In genomic region chr15:79366691-79367090, GRCh38 we compare ENCODE assay signal across 24 cellular contexts. TPM values are rescaled to one million over a fixed set of nuclear protein-coding genes. Genes with fewer than 3 reads are reported as not detected.
DNase-seq lines count a peak whose midpoint lies in the region; ATAC-seq, FAIRE-seq and TF ChIP-seq lines count a peak whose summit lies in the region.
"Had no signal": no experiment of that assay in that cellular context is flagged by ENCODE, and none has a peak within 500 bp of the region (broad histone marks: within the 10 kb centered on the region; RNA-seq: fewer than 3 reads in every experiment).

No MANE protein-coding gene starts in this region.

- no peak for FAIRE-seq in astrocyte (lab: Jason Lieb, UNC)
- FAIRE-seq: A204.1, GM12891, GM18507 had no signal

- H2BK12ac ChIP-seq in trophoblast cell (ENCODE audit: low read length), result peak overlapping the region; percentile 59

- H3K9me1 ChIP-seq in IMR-90 (ENCODE audit: insufficient read depth, low read length), result peaks cover 6% of the 10 kb centered on the region; the same call in 1 of the 2 replicates

- H3K27me3 Mint-ChIP-seq in astrocyte (ENCODE audit: low read depth, unreplicated experiment), result no peaks in the 10 kb centered on the region
- H3K27me3 Mint-ChIP-seq: CD4-positive, CD25-positive, alpha-beta regulatory T cell; CD8-positive, alpha-beta memory T cell had no signal

- H3K4me1 ChIP-seq in IMR-90 (ENCODE audit: control insufficient read depth, insufficient read depth, low read length), result peaks cover 2% of the 10 kb centered on the region; the same call in 1 of the 2 replicates
- H3K4me1 ChIP-seq in astrocyte (ENCODE audit: insufficient read depth, low read length), result peaks cover 14% of the 10 kb centered on the region
- H3K4me1 ChIP-seq in trophoblast cell (ENCODE audit: control insufficient read depth in 1 of 2, insufficient read depth in 2 of 2, low read length in 2 of 2), result peaks cover 16 to 37% of the 10 kb centered on the region in 2 experiments
- H3K4me1 ChIP-seq in suprapubic skin, result no peaks in the 10 kb centered on the region
- no peaks in the 10 kb centered on the region for H3K4me1 ChIP-seq in tibial nerve

- H2BK120ac ChIP-seq in IMR-90 (ENCODE audit: low read depth, low read length), result no peak overlapping the region
- peak overlapping the region; percentile 62 for H2BK120ac ChIP-seq in trophoblast cell (ENCODE audit: insufficient read depth, low read length, poor library complexity)

- H3K36me3 Mint-ChIP-seq in astrocyte (ENCODE audit: low read depth, unreplicated experiment), result no peaks in the 10 kb centered on the region
- H3K36me3 Mint-ChIP-seq: CD8-positive, alpha-beta memory T cell had no signal

- H3K4me3 ChIP-seq in IMR-90 (ENCODE audit: insufficient read depth, low read depth, low read length), result no peak overlapping the region
- H3K4me3 ChIP-seq in astrocyte (ENCODE audit: insufficient read depth, low read depth, low read length), result no peak overlapping the region
- H3K4me3 ChIP-seq in trophoblast cell (ENCODE audit: low read depth, low read length), result no peak overlapping the region
- H3K4me3 ChIP-seq in suprapubic skin, result no peak overlapping the region
- no peak overlapping the region for H3K4me3 ChIP-seq in tibial nerve
- H3K4me3 ChIP-seq: K562 had no signal

- TF ChIP-seq EP300 in suprapubic skin (IDR thresholded peaks at IDR 0.05) (no peak), tibial nerve (IDR thresholded peaks at IDR 0.05) (no peak)

- POLR2A ChIA-PET in IMR-90 (lab: Charles Lee; ENCODE audit: unreplicated experiment), result no interaction called here

- H3K4me3 Mint-ChIP-seq in astrocyte (ENCODE audit: unreplicated experiment), result no peak overlapping the region
- H3K4me3 Mint-ChIP-seq: CD4-positive, CD25-positive, alpha-beta regulatory T cell; CD8-positive, alpha-beta memory T cell had no signal

- H3K9ac ChIP-seq in IMR-90 (ENCODE audit: low read depth, low read length) (no peak overlapping the region), astrocyte (ENCODE audit: low read length) (no peak overlapping the region), trophoblast cell (ENCODE audit: low read length) (no peak overlapping the region)

- H3K4me2 ChIP-seq in IMR-90 (ENCODE audit: low read depth, low read length) (no peak overlapping the region), astrocyte (ENCODE audit: low read length) (peak overlapping the region; percentile 25), trophoblast cell (ENCODE audit: low read length) (no peak overlapping the region)

- H3K27ac Mint-ChIP-seq in astrocyte (ENCODE audit: unreplicated experiment), result no peak overlapping the region
- H3K27ac Mint-ChIP-seq: CD4-positive, CD25-positive, alpha-beta regulatory T cell; CD8-positive, alpha-beta memory T cell had no signal

- TF ChIP-seq CTCF in IMR-90 (conservative IDR thresholded peaks at IDR 0.05; ENCODE audit: low read depth, low read length), result no peak
- no peak for TF ChIP-seq CTCF in astrocyte (IDR thresholded peaks at IDR 0.05; ENCODE audit: insufficient read depth, low read depth, low read length)
- TF ChIP-seq CTCF in suprapubic skin (IDR thresholded peaks at IDR 0.05), result no peak
- TF ChIP-seq CTCF in tibial nerve (IDR thresholded peaks at IDR 0.05), result no peak

- no peak overlapping the region for H2AK9ac ChIP-seq in IMR-90 (replicated peaks; ENCODE audit: low read depth, low read length, poor library complexity)

- H2BK5ac ChIP-seq in IMR-90 (ENCODE audit: low read depth, low read length, poor library complexity, severe bottlenecking), result no peak overlapping the region
- H2BK5ac ChIP-seq in trophoblast cell (ENCODE audit: low read depth, low read length, poor library complexity), result peak overlapping the region; percentile 81

- no CpG with 5 or more reads among the region's 2 CpGs for WGBS in IMR-90 (ENCODE audit: extremely low coverage in 2 of 2, insufficient read length in 1 of 2), 2 experiments
- WGBS in trophoblast cell (ENCODE audit: extremely low coverage, insufficient coverage, insufficient read length), result no CpG with 5 or more reads among the region's 2 CpGs
- 75% methylated on average over 2 of the region's 2 CpGs for WGBS in suprapubic skin
- 87% methylated on average over 2 of the region's 2 CpGs for WGBS in tibial nerve, 2 donors

- H3K4ac ChIP-seq in IMR-90 (ENCODE audit: low read depth, low read length) (no peak overlapping the region), trophoblast cell (ENCODE audit: low read depth, low read length) (no peak overlapping the region)

- H4K5ac ChIP-seq in IMR-90 (ENCODE audit: low read depth, low read length), result no peak overlapping the region

- H3K9me3 ChIP-seq in IMR-90 (ENCODE audit: control insufficient read depth, insufficient read depth, low read length), result no peaks in the 10 kb centered on the region
- no peaks in the 10 kb centered on the region for H3K9me3 ChIP-seq in astrocyte (ENCODE audit: insufficient read depth, low read depth, low read length)
- H3K9me3 ChIP-seq in trophoblast cell (ENCODE audit: insufficient read depth, low read depth, low read length), result no peaks in the 10 kb centered on the region
- no peaks in the 10 kb centered on the region for H3K9me3 ChIP-seq in suprapubic skin
- no peaks in the 10 kb centered on the region for H3K9me3 ChIP-seq in tibial nerve
- H3K9me3 ChIP-seq: BE2C had no signal

- intact Hi-C loops in IMR-90 (cut with micrococcal nuclease), result no loop called here

- no peak for TF ChIP-seq POLR2A in IMR-90 (IDR thresholded peaks at IDR 0.05; ENCODE audit: low read depth, low read length)
- no peak for TF ChIP-seq POLR2A in suprapubic skin (IDR thresholded peaks at IDR 0.05)
- no peak for TF ChIP-seq POLR2A in tibial nerve (IDR thresholded peaks at IDR 0.05)

- H3K27ac ChIP-seq in IMR-90 (ENCODE audit: insufficient read depth, low read length) (no peak overlapping the region), astrocyte (ENCODE audit: low read depth, low read length) (no peak overlapping the region), trophoblast cell (ENCODE audit: low read depth, low read length) (peak overlapping the region; percentile 76), suprapubic skin (no peak overlapping the region), tibial nerve (no peak overlapping the region)

- H4K12ac ChIP-seq in trophoblast cell (ENCODE audit: low read depth, low read length), result no peak overlapping the region

- H3K23ac ChIP-seq in IMR-90 (ENCODE audit: low read depth, low read length) (no peak overlapping the region), trophoblast cell (ENCODE audit: low read length) (no peak overlapping the region)

- TF ChIP-seq RAD21 in IMR-90 (IDR thresholded peaks at IDR 0.05; ENCODE audit: low read length), result no peak

- DNase-seq in IMR-90 (peak; percentile 32), astrocyte (ENCODE audit: low read depth) (peak; percentile 59), iris pigment epithelial cell (ENCODE audit: low read depth) (peak; percentile 18), trophoblast cell (no peak), suprapubic skin (ENCODE audit: low spot score in 2 of 2) (no peak), NCI-H2196 (lab: John Stamatoyannopoulos, UW; ENCODE audit: unreplicated experiment) (no peak), tibial nerve (ENCODE audit: low spot score in 2 of 2) (no peak)
- no peak for DNase-seq in activated effector memory CD4-positive, alpha-beta T cell treated with Interleukin-2 at 50 U/mL for 16 hours
- DNase-seq: ACHN; BE2C; C1 segment of cervical spinal cord; CD4-positive, CD25-positive, alpha-beta regulatory T cell; CD8-positive, alpha-beta memory T cell; COR-L47; DMS 273 treated with DMSO at 0.1 percent for 48 hours; DMS53; DND-41; EL; GOT3; H7 had no signal

- H3K18ac ChIP-seq in IMR-90 (ENCODE audit: low read depth, low read length) (no peak overlapping the region), trophoblast cell (ENCODE audit: low read length) (peak overlapping the region; percentile 29)

- H2AFZ ChIP-seq in IMR-90 (replicated peaks; ENCODE audit: low read length, poor library complexity) (no peak overlapping the region), astrocyte (ENCODE audit: low read depth, low read length) (no peak overlapping the region), trophoblast cell (ENCODE audit: insufficient read depth, low read length, poor library complexity) (no peak overlapping the region)

- H2BK15ac ChIP-seq in IMR-90 (ENCODE audit: low read depth, low read length), result no peak overlapping the region

- H4K20me1 ChIP-seq in IMR-90 (ENCODE audit: insufficient read depth, low read length) (no peaks in the 10 kb centered on the region), astrocyte (ENCODE audit: insufficient read depth, low read length) (no peaks in the 10 kb centered on the region)

- H3K79me2 ChIP-seq in astrocyte (ENCODE audit: insufficient read depth, low read length), result no peaks in the 10 kb centered on the region
- peaks cover 2% of the 10 kb centered on the region for H3K79me2 ChIP-seq in trophoblast cell (ENCODE audit: control insufficient read depth, insufficient read depth, low read length, poor library complexity)

- H2AK5ac ChIP-seq in IMR-90 (ENCODE audit: low read depth, low read length), result no peak overlapping the region
- H2AK5ac ChIP-seq in trophoblast cell (ENCODE audit: low read length), result peak overlapping the region; percentile 57

- no peak overlapping the region for H3K56ac ChIP-seq in IMR-90 (ENCODE audit: extremely low read depth, insufficient read depth, low read length)

- 0 out of 2 replicates have a peak, but pooled peaks have one; percentile 15 for ATAC-seq in IMR-90 (ENCODE audit: low read depth)
- ATAC-seq: K562 had no signal

- BruUV-seq in IMR-90 (replicated peaks; lab: Mats Ljungman, UMichigan), result no TSS peak

- H4K8ac ChIP-seq in IMR-90 (ENCODE audit: low read depth in 2 of 2, low read length in 2 of 2) (no peak overlapping the region), trophoblast cell (ENCODE audit: low read depth, low read length) (peak overlapping the region; percentile 17)

- H3K79me1 ChIP-seq in IMR-90 (ENCODE audit: low read depth in 1 of 2, low read length in 2 of 2), result no peaks in the 10 kb centered on the region
- H3K79me1 ChIP-seq in trophoblast cell (ENCODE audit: low read length), result peaks cover 20% of the 10 kb centered on the region

- dilution Hi-C loops in IMR-90 (cut with HindIII; ENCODE audit: low sequenced_read_pairs, unreplicated experiment), result no loop called here

- CTCF ChIA-PET in IMR-90 (lab: Yijun Ruan, JAX), result no interaction called here

- in situ Hi-C loops in IMR-90 (cut with MboI; ENCODE audit: low sequenced_read_pairs), result no loop called here

- peaks cover 17% of the 10 kb centered on the region for H3K4me1 Mint-ChIP-seq in astrocyte (ENCODE audit: low read depth, unreplicated experiment)
- H3K4me1 Mint-ChIP-seq: CD4-positive, CD25-positive, alpha-beta regulatory T cell; CD8-positive, alpha-beta memory T cell had no signal

- H3K36me3 ChIP-seq in IMR-90 (ENCODE audit: control insufficient read depth, insufficient read depth, low read length) (no peaks in the 10 kb centered on the region), astrocyte (ENCODE audit: insufficient read depth, low read length) (no peaks in the 10 kb centered on the region), trophoblast cell (ENCODE audit: control insufficient read depth in 1 of 2, insufficient read depth in 2 of 2, low read length in 2 of 2) (peaks cover 0 to 2% of the 10 kb centered on the region in 2 experiments), suprapubic skin (no peaks in the 10 kb centered on the region), tibial nerve (no peaks in the 10 kb centered on the region)

- H2BK20ac ChIP-seq in IMR-90 (ENCODE audit: low read depth, low read length), result no peak overlapping the region

- no peak overlapping the region for H3K14ac ChIP-seq in IMR-90 (replicated peaks; ENCODE audit: low read depth, low read length)
- H3K14ac ChIP-seq in trophoblast cell (ENCODE audit: low read length), result peak overlapping the region; percentile 55

- H3K27me3 ChIP-seq in IMR-90 (ENCODE audit: control insufficient read depth, insufficient read depth, low read length) (no peaks in the 10 kb centered on the region), astrocyte (ENCODE audit: insufficient read depth, low read length) (no peaks in the 10 kb centered on the region), trophoblast cell (ENCODE audit: insufficient read depth, low read length) (no peaks in the 10 kb centered on the region), suprapubic skin (no peaks in the 10 kb centered on the region), tibial nerve (no peaks in the 10 kb centered on the region)
- H3K27me3 ChIP-seq: BE2C had no signal

- no peaks in the 10 kb centered on the region for H3K9me3 Mint-ChIP-seq in astrocyte (ENCODE audit: unreplicated experiment)
- H3K9me3 Mint-ChIP-seq: CD4-positive, CD25-positive, alpha-beta regulatory T cell; CD8-positive, alpha-beta memory T cell had no signal

- no peak overlapping the region for H4K91ac ChIP-seq in IMR-90 (ENCODE audit: insufficient read depth, low read depth, low read length)
- H4K91ac ChIP-seq in trophoblast cell (ENCODE audit: low read depth, low read length), result peak overlapping the region; percentile 75

RNA-seq across cellular contexts. Expression of gene TMED3, which starts 55.8 kb away (rescaled TPM):
- total RNA-seq in IMR-90 (2012; rRNA removed), result 148 and 170 TPM in 2 replicates
- polyA plus RNA-seq in IMR-90 (2012; rRNA removed), result 232 and 237 TPM in 2 replicates
- polyA plus RNA-seq in IMR-90 (2012; cell fraction: cytosol; rRNA removed), result 184 and 291 TPM in 2 replicates
- polyA plus RNA-seq in IMR-90 (2012; cell fraction: nucleus; rRNA removed; ENCODE audit: low replicate concordance), result 89.8 and 103 TPM in 2 replicates
- 126 and 135 TPM in 2 replicates for total RNA-seq in astrocyte
- 86.1 and 86.8 TPM in 2 replicates for polyA plus RNA-seq in trophoblast cell (2013)
- 100 to 1,000 TPM in 3 of 4 donors, 10 to 100 TPM in 1; 62.6 to 154 (median 127) TPM for total RNA-seq in suprapubic skin
- 10 to 100 TPM; 18.0 to 26.3 (median 23.4) TPM for total RNA-seq in tibial nerve

Comparison
In these comparisons a context has a peak if more than half of its experiments do, and no peak if none do; other contexts are left out.
1. DNase-seq: peak in IMR-90 (single experiment), astrocyte (single experiment) and iris pigment epithelial cell (single experiment); none in trophoblast cell (0 of 2), suprapubic skin (0 of 2), NCI-H2196 (single experiment), tibial nerve (0 of 2) and activated effector memory CD4-positive, alpha-beta T cell treated with Interleukin-2 at 50 U/mL for 16 hours (single experiment).